1 cellular context compared by ENCODE assay signal in genomic region chr12:58541300-58541690, GRCh38.
TF ChIP-seq lines count a peak whose summit lies in the region.

No MANE protein-coding gene starts in this region.

TF ChIP-seq in endothelial cell of umbilical vein, 7 proteins besides CTCF, POLR2A, EP300 and RAD21:
- TF ChIP-seq GATA2 (IDR thresholded peaks at IDR 0.05; ENCODE audit: insufficient read depth, insufficient read length, low read depth, low read length) (no peak), FOS (IDR thresholded peaks at IDR 0.05; ENCODE audit: borderline replicate concordance, insufficient read depth, low read length) (no peak)
